14 cellular contexts compared by ENCODE assay signal in the genomic region with DNA sequence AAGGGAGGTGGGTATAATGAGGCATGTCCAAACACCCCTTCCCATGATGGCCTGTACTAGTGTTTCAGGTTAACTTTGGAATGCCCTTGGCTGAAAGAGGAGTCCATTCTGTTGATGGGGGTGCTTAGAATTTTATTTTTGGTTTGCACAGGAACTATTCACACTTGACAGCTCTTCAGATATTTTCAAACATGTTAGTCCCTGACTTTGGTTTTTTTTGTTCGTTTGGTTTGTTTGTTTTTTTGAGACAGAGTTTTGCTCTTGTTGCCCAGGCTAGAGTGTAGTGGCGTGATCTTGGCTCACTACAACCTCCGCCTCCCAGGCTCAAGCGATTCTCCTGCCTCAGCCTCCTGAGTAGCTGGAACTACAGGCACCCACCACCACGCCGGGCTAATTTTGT. TPM values are rescaled to one million over a fixed set of nuclear protein-coding genes. Genes with fewer than 3 reads are reported as not detected.
"Had no signal": no experiment of that assay in that cellular context is flagged by ENCODE, and none has a peak within 500 bp of the region (broad histone marks: within the 10 kb centered on the region; RNA-seq: fewer than 3 reads in every experiment).

No MANE protein-coding gene starts in this region.

RNA-seq across cellular contexts. Expression of a gene that starts 31.5 kb away (rescaled TPM):
- total RNA-seq: activated CD4-positive, alpha-beta memory T cell treated with anti-CD3 and anti-CD28 coated beads for 36 hours; activated CD4-positive, alpha-beta T cell treated with anti-CD3 and anti-CD28 coated beads, Interleukin-2, amount 10 ng/mL, durations not matched to agents 24 days and 14 days; activated CD8-positive, alpha-beta memory T cell treated with anti-CD3 and anti-CD28 coated beads for 36 hours; activated CD8-positive, alpha-beta T cell treated with anti-CD3 and anti-CD28 coated beads for 36 hours; activated naive CD4-positive, alpha-beta T cell treated with anti-CD3 and anti-CD28 coated beads for 36 hours; activated naive CD4-positive, alpha-beta T cell treated with anti-CD3 and anti-CD28 coated beads, Interleukin-2, amount 50 U/mL, for 72 hours; activated naive CD8-positive, alpha-beta T cell treated with anti-CD3 and anti-CD28 coated beads for 36 hours; activated T-cell treated with anti-CD3 and anti-CD28 coated beads, Interleukin-2, amount 50 U/mL, for 4 hours; activated T-helper 1 cell treated with anti-CD3 and anti-CD28 coated beads, Interleukin-12 subunit alpha, Interleukin-12 subunit beta, Interleukin-2, Interleukin-4 antibody, amounts not matched to agents 30 ng/mL and 10 ng/mL and 1 ng/mL, durations not matched to agents 14 hours and 24 hours and 36 hours; activated T-helper 17 cell treated with anti-CD3 and anti-CD28 coated beads, Interleukin-2, amount 50 U/mL, for 72 hours; astrocyte; body of pancreas; cardiac septum; cerebellum had no signal
